Comparison of ENCODE assay signal across 10 cellular contexts in the genomic region with DNA sequence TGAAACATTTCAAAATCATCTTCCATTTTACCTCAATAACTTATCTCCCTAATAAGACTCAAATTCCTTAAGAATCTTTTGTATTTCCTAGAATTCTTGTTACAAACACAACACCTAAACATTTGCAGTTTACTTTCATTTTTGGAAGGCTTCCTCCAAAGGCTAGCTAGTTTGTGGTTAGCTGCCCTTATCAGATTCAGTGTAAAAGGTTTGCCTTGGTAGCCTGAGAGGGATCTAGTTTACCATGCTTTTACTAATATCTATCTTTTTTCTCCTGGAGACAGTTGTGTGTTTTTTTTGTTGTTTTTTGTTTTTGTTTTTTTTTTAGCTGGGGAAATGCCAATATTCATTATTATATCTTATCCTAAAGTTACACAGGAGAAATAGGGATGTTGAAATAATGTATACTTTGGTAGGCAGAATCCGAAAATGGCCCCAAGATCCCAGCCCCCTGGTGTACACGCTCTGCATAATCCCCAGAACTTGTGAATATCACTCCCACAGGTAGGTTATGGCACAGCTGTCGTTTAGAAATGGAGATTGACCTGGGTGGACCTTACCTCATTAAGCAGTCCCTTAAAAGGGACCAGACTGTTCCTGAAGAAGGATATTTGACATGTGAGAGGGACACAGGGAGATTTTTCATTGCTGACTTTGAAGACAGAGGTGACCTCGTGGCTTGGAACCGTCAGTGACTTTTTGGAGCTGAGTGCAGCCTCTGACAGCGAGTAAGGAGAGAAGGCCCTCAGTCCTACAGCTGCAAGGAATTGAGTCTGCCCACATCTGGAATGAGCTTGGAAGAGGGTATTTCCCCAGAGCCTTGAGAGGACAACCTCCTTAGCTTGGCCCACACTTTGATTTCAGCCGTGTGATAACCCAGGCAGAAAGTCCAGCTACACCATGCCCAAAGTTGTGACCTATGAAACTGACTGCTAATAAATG. TPM values are rescaled to one million over a fixed set of nuclear protein-coding genes. Genes with fewer than 3 reads are reported as not detected.
A peak's percentile ranks its signal among the peaks of the same experiment; 100 is the strongest.
DNase-seq lines count a peak whose midpoint lies in the region; ATAC-seq and TF ChIP-seq lines count a peak whose summit lies in the region.
"Had no signal": no experiment of that assay in that cellular context is flagged by ENCODE, and none has a peak within 500 bp of the region (broad histone marks: within the 10 kb centered on the region; RNA-seq: fewer than 3 reads in every experiment).

No MANE protein-coding gene starts in this region.

- H3K4me1 Mint-ChIP-seq in effector memory CD8-positive, alpha-beta T cell (ENCODE audit: low read depth in 2 of 2), result peaks cover 55 to 62% of the 10 kb centered on the region in 2 donors

- H3K4me1 ChIP-seq in gastrocnemius medialis, result peaks cover 31 to 37% of the 10 kb centered on the region in 2 donors
- H3K4me1 ChIP-seq in upper lobe of right lung, result peaks cover 71% of the 10 kb centered on the region

- no peaks in the 10 kb centered on the region for H3K36me3 ChIP-seq in gastrocnemius medialis
- H3K36me3 ChIP-seq in upper lobe of right lung, result no peaks in the 10 kb centered on the region

- H3K36me3 Mint-ChIP-seq in effector memory CD8-positive, alpha-beta T cell (ENCODE audit: insufficient read depth), result peaks cover 13% of the 10 kb centered on the region

- intact Hi-C loops in gastrocnemius medialis (cut with DNase I; ENCODE audit: low total_unique reads), result no loop called here
- intact Hi-C loops in upper lobe of right lung (cut with DNase I), result no loop called here

- no peaks in the 10 kb centered on the region for H3K27me3 ChIP-seq in gastrocnemius medialis
- H3K27me3 ChIP-seq in upper lobe of right lung, result no peaks in the 10 kb centered on the region

- peak overlapping the region; percentile 33 to 71 for H3K27ac Mint-ChIP-seq in effector memory CD8-positive, alpha-beta T cell

- H3K9me3 ChIP-seq in gastrocnemius medialis (no peaks in the 10 kb centered on the region), upper lobe of right lung (no peaks in the 10 kb centered on the region)

- no peaks in the 10 kb centered on the region for H3K27me3 Mint-ChIP-seq in effector memory CD8-positive, alpha-beta T cell

- in situ Hi-C loops in gastrocnemius medialis (cut with MboI; ENCODE audit: low sequenced_read_pairs in 4 of 4), result no loop called here

- H3K4me3 ChIP-seq in gastrocnemius medialis, result peak overlapping the region in 1 of 4 donors; percentile 11
- H3K4me3 ChIP-seq in upper lobe of right lung, result no peak overlapping the region

- TF ChIP-seq POLR2A in gastrocnemius medialis (IDR thresholded peaks at IDR 0.05), result no peak

- DNase-seq in NCI-H82 (lab: John Stamatoyannopoulos, UW) (peak; percentile 6), NCI-H82 treated with DMSO at 0.1 percent for 48 hours (lab: John Stamatoyannopoulos, UW; ENCODE audit: unreplicated experiment) (no peak), NCI-H69 (lab: John Stamatoyannopoulos, UW) (peak; percentile 17), gastrocnemius medialis (no peak), upper lobe of right lung (no peak), hypothalamus (lab: John Stamatoyannopoulos, UW) (no peak)
- no peak for DNase-seq in effector memory CD8-positive, alpha-beta T cell
- DNase-seq: caudate nucleus, NCI-H187 had no signal

- H3K27ac ChIP-seq in gastrocnemius medialis (peak overlapping the region in 3 of 4 donors; percentile 44 to 71 (median 67)), upper lobe of right lung (no peak overlapping the region)

- peak overlapping the region; percentile 55 to 63 for H3K4me3 Mint-ChIP-seq in effector memory CD8-positive, alpha-beta T cell

- TF ChIP-seq CTCF in gastrocnemius medialis (IDR thresholded peaks at IDR 0.05 in 4 of 5, conservative IDR thresholded peaks at IDR 0.05 in 1 of 5) (no peak), upper lobe of right lung (IDR thresholded peaks at IDR 0.05) (no peak)

- peak; percentile 57 for ATAC-seq in effector memory CD8-positive, alpha-beta T cell (replicated peaks)
- ATAC-seq in gastrocnemius medialis (peak in 1 of 2 donors; percentile 27), HG02970 (IDR thresholded peaks at IDR 0.05; ENCODE audit: low FRiP score, unreplicated experiment) (no peak), upper lobe of right lung (no peak)

- no peaks in the 10 kb centered on the region for H3K9me3 Mint-ChIP-seq in effector memory CD8-positive, alpha-beta T cell

RNA-seq across cellular contexts. Expression of a gene that starts 33.4 kb away (rescaled TPM):
- total RNA-seq in gastrocnemius medialis (100 to 1,000 TPM in 1 of 4 donors, 10 to 100 TPM in 3; 11.3 to 104 (median 47.9) TPM), upper lobe of right lung (112 TPM)

Comparison
In these comparisons a context has a peak if more than half of its experiments do, and no peak if none do; other contexts are left out.
1. DNase-seq: peak in NCI-H82 (single experiment) and NCI-H69 (single experiment); none in NCI-H82 treated with DMSO at 0.1 percent for 48 hours (single experiment), effector memory CD8-positive, alpha-beta T cell (0 of 3), gastrocnemius medialis (0 of 2), upper lobe of right lung (single experiment) and hypothalamus (0 of 51).